9 cellular contexts compared by ENCODE assay signal in the genomic region with DNA sequence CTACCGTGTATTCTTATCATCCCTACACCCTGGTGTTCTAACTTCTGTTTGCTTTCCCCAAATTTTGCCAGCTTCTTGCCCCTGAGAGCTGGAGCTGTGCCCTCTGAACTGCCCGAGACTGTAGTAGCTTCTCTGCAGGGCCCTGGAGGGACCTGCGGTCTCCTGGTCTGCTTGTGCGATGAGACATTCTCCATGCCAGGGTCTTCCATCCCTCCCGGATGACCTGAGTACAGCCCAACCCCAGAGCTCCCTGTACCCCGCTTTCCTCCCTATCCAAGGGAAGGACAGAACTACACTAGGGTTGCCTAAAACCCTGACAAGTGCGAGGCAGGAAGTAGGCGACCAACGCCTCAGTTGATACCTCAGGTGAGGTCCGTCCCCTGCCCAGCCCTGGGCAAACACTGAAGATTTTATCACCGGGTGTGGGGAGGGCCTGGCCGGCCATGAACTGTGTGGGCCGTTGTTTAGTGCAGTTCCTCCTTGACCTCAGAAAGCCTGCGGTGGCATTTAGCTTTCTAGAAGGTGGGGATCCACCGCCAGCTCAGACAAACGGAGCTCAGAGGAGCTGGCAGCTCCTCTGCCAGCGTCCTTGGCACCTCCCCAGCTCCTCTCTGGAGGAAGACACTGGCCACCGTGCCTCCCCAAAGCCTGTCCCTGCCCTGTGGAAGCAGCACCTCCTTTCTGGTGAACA. TPM values are rescaled to one million over a fixed set of nuclear protein-coding genes. Genes with fewer than 3 reads are reported as not detected.
DNase-seq lines count a peak whose midpoint lies in the region; ATAC-seq and TF ChIP-seq lines count a peak whose summit lies in the region.
"Had no signal": no experiment of that assay in that cellular context is flagged by ENCODE, and none has a peak within 500 bp of the region (broad histone marks: within the 10 kb centered on the region; RNA-seq: fewer than 3 reads in every experiment).

No MANE protein-coding gene starts in this region.

- CTCF ChIA-PET in MCF 10A (lab: Yijun Ruan, JAX) = interaction anchor here (0.5 to 1.6 kb wide), 7 partner anchors 11 to 397 kb away, joined by 3 to 5 read pairs (median 3); no protein-coding TSS in a partner anchor

- TF ChIP-seq POLR2A in breast epithelium (IDR thresholded peaks at IDR 0.05) = no peak

- no peaks in the 10 kb centered on the region for H3K27me3 Mint-ChIP-seq in MCF 10A (ENCODE audit: insufficient read depth, unreplicated experiment)
- peaks cover 0 to 9% (median 4%) of the 10 kb centered on the region in 3 donors for H3K27me3 Mint-ChIP-seq in immature natural killer cell (ENCODE audit: low read depth in 3 of 3)

- H3K4me1 Mint-ChIP-seq in MCF 10A (ENCODE audit: insufficient read depth, unreplicated experiment) (no peaks in the 10 kb centered on the region), immature natural killer cell (peaks cover 0 to 10% of the 10 kb centered on the region in 2 donors)

- no peak overlapping the region for H3K4me3 ChIP-seq in breast epithelium
- no peak overlapping the region for H3K4me3 ChIP-seq in colonic mucosa
- no peak overlapping the region for H3K4me3 ChIP-seq in muscle layer of duodenum (ENCODE audit: low read depth in 1 of 2, low read length in 2 of 2)
- no peak overlapping the region for H3K4me3 ChIP-seq in upper lobe of right lung

- H3K36me3 Mint-ChIP-seq in MCF 10A (ENCODE audit: insufficient read depth, unreplicated experiment) (peaks cover 64% of the 10 kb centered on the region), immature natural killer cell (peaks cover 10 to 21% (median 11%) of the 10 kb centered on the region in 3 donors)

- H3K27ac ChIP-seq in breast epithelium = peak overlapping the region; percentile 69 to 77
- peak overlapping the region; percentile 87 for H3K27ac ChIP-seq in colonic mucosa
- H3K27ac ChIP-seq in muscle layer of duodenum (ENCODE audit: low read length) = peak overlapping the region; percentile 49
- H3K27ac ChIP-seq in upper lobe of right lung = peak overlapping the region; percentile 66

- peak; percentile 75 to 76 for DNase-seq in breast epithelium (ENCODE audit: low spot score in 2 of 2)
- no peak for DNase-seq in MCF 10A (ENCODE audit: unreplicated experiment)
- DNase-seq in colonic mucosa = peak; percentile 92
- DNase-seq in upper lobe of right lung = peak; percentile 80
- DNase-seq in RKO (ENCODE audit: low spot score) = no peak
- DNase-seq in immature natural killer cell = no peak
- DNase-seq: activated CD8-positive, alpha-beta memory T cell treated with anti-CD3 and anti-CD28 coated beads for 24 hours had no signal

- H3K9me3 Mint-ChIP-seq in MCF 10A (ENCODE audit: unreplicated experiment) (no peaks in the 10 kb centered on the region), immature natural killer cell (no peaks in the 10 kb centered on the region)

- H3K36me3 ChIP-seq in breast epithelium (no peaks in the 10 kb centered on the region), colonic mucosa (peaks cover 8% of the 10 kb centered on the region), muscle layer of duodenum (ENCODE audit: control insufficient read depth in 1 of 2, insufficient read depth in 2 of 2, low read length in 2 of 2) (peaks cover 17 to 59% of the 10 kb centered on the region in 2 donors), upper lobe of right lung (peaks cover 84% of the 10 kb centered on the region)

- peak; percentile 81 for ATAC-seq in upper lobe of right lung
- ATAC-seq in GM21360 (IDR thresholded peaks at IDR 0.05; ENCODE audit: unreplicated experiment) = no peak

- H3K27ac Mint-ChIP-seq in MCF 10A (ENCODE audit: low read depth, unreplicated experiment) = no peak overlapping the region
- H3K27ac Mint-ChIP-seq in immature natural killer cell = peak overlapping the region in 2 of 6 donors; percentile 26 to 55

- TF ChIP-seq CTCF in breast epithelium (IDR thresholded peaks at IDR 0.05) (no peak), MCF 10A (IDR thresholded peaks at IDR 0.05; ENCODE audit: unreplicated experiment) (no peak), colonic mucosa (IDR thresholded peaks at IDR 0.05) (no peak), upper lobe of right lung (IDR thresholded peaks at IDR 0.05) (no peak)

- H3K9me3 ChIP-seq in breast epithelium (no peaks in the 10 kb centered on the region), colonic mucosa (no peaks in the 10 kb centered on the region), muscle layer of duodenum (ENCODE audit: control insufficient read depth in 1 of 2, low read length in 2 of 2) (no peaks in the 10 kb centered on the region), upper lobe of right lung (no peaks in the 10 kb centered on the region)

- H3K9ac ChIP-seq in colonic mucosa (ENCODE audit: low read depth in 2 of 2, low read length in 2 of 2) = peak overlapping the region in 1 of 2 donors; percentile 88

- intact Hi-C loops in breast epithelium (cut with DNase I; ENCODE audit: low total_unique reads) (no loop called here), MCF 10A (cut with micrococcal nuclease) (no loop called here), colonic mucosa (cut with DNase I) (no loop called here), upper lobe of right lung (cut with DNase I) (no loop called here)

- no peaks in the 10 kb centered on the region for H3K27me3 ChIP-seq in breast epithelium
- H3K27me3 ChIP-seq in colonic mucosa = no peaks in the 10 kb centered on the region
- no peaks in the 10 kb centered on the region for H3K27me3 ChIP-seq in muscle layer of duodenum (ENCODE audit: low read depth, low read length)
- H3K27me3 ChIP-seq in upper lobe of right lung = no peaks in the 10 kb centered on the region

- no TSS peak for BruUV-seq in MCF 10A (replicated peaks; lab: Mats Ljungman, UMichigan)

- peaks cover 0 to 28% of the 10 kb centered on the region in 2 donors for H3K4me1 ChIP-seq in breast epithelium
- H3K4me1 ChIP-seq in colonic mucosa = peaks cover 37% of the 10 kb centered on the region
- no peaks in the 10 kb centered on the region for H3K4me1 ChIP-seq in muscle layer of duodenum (ENCODE audit: control insufficient read depth in 1 of 2, insufficient read depth in 2 of 2, low read length in 2 of 2)
- peaks cover 9% of the 10 kb centered on the region for H3K4me1 ChIP-seq in upper lobe of right lung

- H3K4me3 Mint-ChIP-seq in MCF 10A (ENCODE audit: unreplicated experiment) = no peak overlapping the region
- no peak overlapping the region for H3K4me3 Mint-ChIP-seq in immature natural killer cell

- POLR2A ChIA-PET in MCF 10A (lab: Yijun Ruan, JAX) = interaction anchor here (1.4 kb wide), 1 partner anchor 9 kb away, joined by 3 read pairs; no protein-coding TSS in a partner anchor

RNA-seq across cellular contexts. Expression of gene CANT1, which starts 13.7 kb away (rescaled TPM):
- total RNA-seq in breast epithelium (10 to 100 TPM; 26.1 to 48.1 (median 41.0) TPM), MCF 10A (2022) (62.5 and 65.1 TPM in 2 replicates), colonic mucosa (100 to 1,000 TPM; 247 to 390 TPM), upper lobe of right lung (59.6 TPM)
- 1 to 10 TPM; 3.7 to 7.2 (median 4.6) TPM for polyA plus RNA-seq in immature natural killer cell

RNA-seq across cellular contexts. Expression of gene LGALS3BP, which starts 16.2 kb away (rescaled TPM):
- 100 to 1,000 TPM; 192 to 532 (median 206) TPM for total RNA-seq in breast epithelium
- 56.7 and 58.0 TPM in 2 replicates for total RNA-seq in MCF 10A (2022)
- 100 to 1,000 TPM; 635 to 674 TPM for total RNA-seq in colonic mucosa
- total RNA-seq in upper lobe of right lung = 405 TPM
- 10 to 100 TPM in 1 of 3 donors, 1 to 10 TPM in 2; 3.4 to 10.2 (median 3.6) TPM for polyA plus RNA-seq in immature natural killer cell

RNA-seq across cellular contexts. Expression of gene C1QTNF1, which starts 28.1 kb away (rescaled TPM):
- total RNA-seq in breast epithelium (100 to 1,000 TPM in 1 of 3 donors, 10 to 100 TPM in 2; 54.0 to 326 (median 61.9) TPM), MCF 10A (2022) (3.0 and 3.3 TPM in 2 replicates), colonic mucosa (10 to 100 TPM; 10.4 to 12.1 TPM), upper lobe of right lung (28.3 TPM)
- not detected for polyA plus RNA-seq in immature natural killer cell

Comparison
In these comparisons a context has a peak if more than half of its experiments do, and no peak if none do; other contexts are left out.
1. DNase-seq: peak in breast epithelium (2 of 2), colonic mucosa (single experiment) and upper lobe of right lung (single experiment); none in MCF 10A (single experiment), RKO (single experiment) and immature natural killer cell (0 of 3).
2. Peak in every context shown above with its lines, with median percentiles within 50 percentile points of each other: H3K27ac ChIP-seq.